In genomic region chr13:110336681-110337080, GRCh38 we compare ENCODE assay signal across 19 cellular contexts. TPM values are rescaled to one million over a fixed set of nuclear protein-coding genes. Genes with fewer than 3 reads are reported as not detected.
DNase-seq lines count a peak whose midpoint lies in the region; ATAC-seq and TF ChIP-seq lines count a peak whose summit lies in the region.
"Had no signal": no experiment of that assay in that cellular context is flagged by ENCODE, and none has a peak within 500 bp of the region (broad histone marks: within the 10 kb centered on the region; RNA-seq: fewer than 3 reads in every experiment).

No MANE protein-coding gene starts in this region.

- 22 to 31% methylated on average over 5 of the region's 5 CpGs for WGBS in aorta, 2 donors

- H3K4me3 ChIP-seq in right atrium auricular region, result no peak overlapping the region
- H3K4me3 ChIP-seq in skeletal muscle satellite cell (ENCODE audit: low read length), result peak overlapping the region; percentile 1
- no peak overlapping the region for H3K4me3 ChIP-seq in aorta (ENCODE audit: low read length in 2 of 2)

- peak overlapping the region; percentile 35 for H3K4me2 ChIP-seq in skeletal muscle satellite cell (ENCODE audit: low read length)

- H3K27me3 ChIP-seq in right atrium auricular region, result no peaks in the 10 kb centered on the region
- no peaks in the 10 kb centered on the region for H3K27me3 ChIP-seq in skeletal muscle satellite cell (ENCODE audit: control insufficient read depth, insufficient read depth, low read length)
- no peaks in the 10 kb centered on the region for H3K27me3 ChIP-seq in aorta (ENCODE audit: control insufficient read depth in 1 of 2, insufficient read depth in 2 of 2, low read length in 1 of 2)

- peak; percentile 10 for ATAC-seq in left ventricle myocardium superior
- no peak for ATAC-seq in Right ventricle myocardium inferior
- no peak for ATAC-seq in aorta (ENCODE audit: low FRiP score)
- ATAC-seq: sciatic nerve had no signal

- H3K9me3 ChIP-seq in right atrium auricular region, result no peaks in the 10 kb centered on the region
- no peaks in the 10 kb centered on the region for H3K9me3 ChIP-seq in skeletal muscle satellite cell (replicated peaks; ENCODE audit: low read length)
- H3K9me3 ChIP-seq in aorta (ENCODE audit: control insufficient read depth, low read length), result no peaks in the 10 kb centered on the region

- H3K36me3 ChIP-seq in right atrium auricular region (no peaks in the 10 kb centered on the region), skeletal muscle satellite cell (ENCODE audit: insufficient read depth, low read length) (peaks cover 9% of the 10 kb centered on the region), aorta (ENCODE audit: control insufficient read depth in 1 of 2, insufficient read depth in 2 of 2, low read length in 1 of 2) (no peaks in the 10 kb centered on the region)

- no peak for TF ChIP-seq CTCF in right atrium auricular region (IDR thresholded peaks at IDR 0.05)

- peak overlapping the region; percentile 34 for H3K9ac ChIP-seq in skeletal muscle satellite cell (ENCODE audit: low read depth, low read length)

- intact Hi-C loops in left ventricle myocardium superior (cut with micrococcal nuclease) (no loop called here), Right ventricle myocardium inferior (cut with DNase I) (no loop called here), aorta (cut with DNase I) (no loop called here)

- H3K4me1 ChIP-seq in right atrium auricular region (peaks cover 0 to 88% of the 10 kb centered on the region in 2 donors), skeletal muscle satellite cell (ENCODE audit: control insufficient read depth, insufficient read depth, low read length) (peaks cover 62% of the 10 kb centered on the region), aorta (ENCODE audit: control insufficient read depth in 1 of 2, insufficient read depth in 2 of 2, low read length in 2 of 2) (peaks cover 8 to 12% of the 10 kb centered on the region in 2 donors)

- peak overlapping the region; percentile 91 to 93 for H3K27ac ChIP-seq in right atrium auricular region
- peak overlapping the region; percentile 84 to 100 for H3K27ac ChIP-seq in aorta (ENCODE audit: low read depth in 1 of 2, low read length in 2 of 2)
- H3K27ac ChIP-seq: C4-2B had no signal

- no peak for DNase-seq in left ventricle myocardium superior
- DNase-seq in Right ventricle myocardium inferior (ENCODE audit: missing footprints), result no peak
- no peak for DNase-seq in right atrium auricular region (ENCODE audit: low spot score)
- DNase-seq in aorta, result no peak
- no peak for DNase-seq in A172 (ENCODE audit: low spot score)
- DNase-seq in activated CD4-positive, alpha-beta T cell treated with anti-CD3 and anti-CD28 coated beads, Interleukin-2, amount 50 U/mL, for 1 hour, result no peak
- DNase-seq in Ammon's horn (ENCODE audit: low spot score), result no peak
- DNase-seq: activated CD4-positive, alpha-beta T cell treated with anti-CD3 and anti-CD28 coated beads, Interleukin-2, amount 10 ng/mL, durations not matched to agents 7 days and 5 days; cerebellar nuclear complex; GF-D8; NCI-H1417 treated with DMSO at 0.1 percent for 48 hours; NCI-H69; SIG-M5; stimulated activated CD4-positive, alpha-beta T cell treated with anti-CD3 and anti-CD28 coated beads, Interleukin-2, amount 100 ng/mL, for 24 hours; stimulated activated naive CD4-positive, alpha-beta T cell treated with Interleukin-2 at 50 U/mL for 16 hours; T-helper 1 cell had no signal

RNA-seq across cellular contexts. Expression of gene COL4A2, which starts 29.6 kb away (rescaled TPM):
- total RNA-seq in left ventricle myocardium superior, result 126 TPM
- 126 TPM for total RNA-seq in Right ventricle myocardium inferior
- total RNA-seq in right atrium auricular region, result 100 to 1,000 TPM; 141 to 153 TPM
- 75.5 and 113 TPM in 2 replicates for total RNA-seq in skeletal muscle satellite cell (2012; rRNA removed)
- total RNA-seq in aorta, result 1,000 to 10,000 TPM in 1 of 2 donors, 100 to 1,000 TPM in 1; 693 to 1,110 TPM
- 100 to 1,000 TPM; 117 to 670 TPM for polyA plus RNA-seq in aorta
- 177 and 218 TPM in 2 replicates for total RNA-seq in A172 (2014; rRNA removed; shearing (Covaris generic))
- total RNA-seq: activated CD4-positive, alpha-beta T cell treated with anti-CD3 and anti-CD28 coated beads, Interleukin-2, amount 10 ng/mL, durations not matched to agents 7 days and 5 days had no signal

RNA-seq across cellular contexts. Expression of gene COL4A1, which starts 29.7 kb away (rescaled TPM):
- total RNA-seq in left ventricle myocardium superior (119 TPM), Right ventricle myocardium inferior (128 TPM), right atrium auricular region (100 to 1,000 TPM; 140 to 201 TPM), aorta (100 to 1,000 TPM; 564 to 910 TPM)
- 112 and 149 TPM in 2 replicates for total RNA-seq in skeletal muscle satellite cell (2012; rRNA removed)
- polyA plus RNA-seq in aorta, result 100 to 1,000 TPM in 1 of 2 donors, 10 to 100 TPM in 1; 73.3 to 379 TPM
- 197 and 221 TPM in 2 replicates for total RNA-seq in A172 (2014; rRNA removed; shearing (Covaris generic))
